ENCODE assay signal across 8 cellular contexts in genomic region chr3:150721285-150722130, GRCh38. TPM values are rescaled to one million over a fixed set of nuclear protein-coding genes. Genes with fewer than 3 reads are reported as not detected.
A peak's percentile ranks its signal among the peaks of the same experiment; 100 is the strongest.
DNase-seq lines count a peak whose midpoint lies in the region; ATAC-seq and TF ChIP-seq lines count a peak whose summit lies in the region.

No MANE protein-coding gene starts in this region.

- no peaks in the 10 kb centered on the region for H3K9me3 ChIP-seq in NT2/D1 (ENCODE audit: insufficient read depth, low read length)
- no peaks in the 10 kb centered on the region for H3K9me3 ChIP-seq in left lung
- no peaks in the 10 kb centered on the region for H3K9me3 ChIP-seq in upper lobe of left lung

- intact Hi-C loops in left lung (cut with DNase I): no loop called here

- H3K27me3 ChIP-seq in NT2/D1 (ENCODE audit: insufficient read depth, insufficient read length) (no peaks in the 10 kb centered on the region), left lung (no peaks in the 10 kb centered on the region), upper lobe of left lung (no peaks in the 10 kb centered on the region)

- peak; percentile 82 for ATAC-seq in GM21529 (IDR thresholded peaks at IDR 0.05; ENCODE audit: unreplicated experiment)
- peak; percentile 92 for ATAC-seq in left lung
- peak; percentile 82 to 90 for ATAC-seq in upper lobe of left lung (ENCODE audit: low FRiP score in 2 of 2)
- ATAC-seq in GM21367 (IDR thresholded peaks at IDR 0.05; ENCODE audit: unreplicated experiment): no peak

- no peak for TF ChIP-seq EP300 in upper lobe of left lung (IDR thresholded peaks at IDR 0.05)

- no peaks in the 10 kb centered on the region for H3K36me3 ChIP-seq in NT2/D1 (ENCODE audit: insufficient read depth, insufficient read length, low read length)
- no peaks in the 10 kb centered on the region for H3K36me3 ChIP-seq in left lung
- H3K36me3 ChIP-seq in upper lobe of left lung: no peaks in the 10 kb centered on the region

- H3K4me1 ChIP-seq in NT2/D1 (ENCODE audit: insufficient read depth, insufficient read length): no peaks in the 10 kb centered on the region
- peaks cover 0 to 7% of the 10 kb centered on the region in 2 donors for H3K4me1 ChIP-seq in left lung
- H3K4me1 ChIP-seq in upper lobe of left lung: peaks cover 0 to 7% (median 4%) of the 10 kb centered on the region in 4 donors

- WGBS in upper lobe of left lung, 2 donors: 20 to 22% methylated on average over 13 of the region's 13 CpGs

- TF ChIP-seq POLR2A in upper lobe of left lung (IDR thresholded peaks at IDR 0.05): no peak

- no peak overlapping the region for H3K9ac ChIP-seq in NT2/D1 (ENCODE audit: insufficient read length, low read depth)

- DNase-seq in DMS79 treated with DMSO at 0.1 percent for 48 hours (lab: John Stamatoyannopoulos, UW): peak; percentile 86
- peak; percentile 90 to 91 for DNase-seq in Kasumi-1 (lab: John Stamatoyannopoulos, UW)
- peak; percentile 52 for DNase-seq in NT2/D1 (ENCODE audit: low read depth, low spot score)
- peak; percentile 81 for DNase-seq in cerebellar cortex (ENCODE audit: low spot score)
- DNase-seq in left lung: no peak
- DNase-seq in upper lobe of left lung: no peak

- H3K27ac ChIP-seq in left lung (no peak overlapping the region), upper lobe of left lung (no peak overlapping the region)

- no peak overlapping the region for H3K4me3 ChIP-seq in NT2/D1 (ENCODE audit: insufficient read length, low read depth)
- no peak overlapping the region for H3K4me3 ChIP-seq in left lung
- no peak overlapping the region for H3K4me3 ChIP-seq in upper lobe of left lung

- TF ChIP-seq CTCF in left lung (IDR thresholded peaks at IDR 0.05) (peak; percentile 75 to 85), upper lobe of left lung (IDR thresholded peaks at IDR 0.05) (peak; percentile 67 to 92 (median 88))

RNA-seq across cellular contexts. Expression of gene ERICH6, which starts 17.8 kb away (rescaled TPM):
- total RNA-seq in left lung (not detected), upper lobe of left lung (1 to 10 TPM in 1 of 6 donors, not detected in 5; 2.1 TPM)

RNA-seq across cellular contexts. Expression of gene SIAH2, which starts 41.5 kb away (rescaled TPM):
- total RNA-seq in left lung (10 to 100 TPM; 20.2 to 21.7 TPM), upper lobe of left lung (10 to 100 TPM; 17.6 to 45.0 (median 31.7) TPM)

Comparison
In these comparisons a context has a peak if more than half of its experiments do, and no peak if none do; other contexts are left out.
1. DNase-seq: peak in DMS79 treated with DMSO at 0.1 percent for 48 hours (single experiment), Kasumi-1 (2 of 2), NT2/D1 (single experiment) and cerebellar cortex (single experiment); none in left lung (0 of 2) and upper lobe of left lung (0 of 2).